In the genomic region with DNA sequence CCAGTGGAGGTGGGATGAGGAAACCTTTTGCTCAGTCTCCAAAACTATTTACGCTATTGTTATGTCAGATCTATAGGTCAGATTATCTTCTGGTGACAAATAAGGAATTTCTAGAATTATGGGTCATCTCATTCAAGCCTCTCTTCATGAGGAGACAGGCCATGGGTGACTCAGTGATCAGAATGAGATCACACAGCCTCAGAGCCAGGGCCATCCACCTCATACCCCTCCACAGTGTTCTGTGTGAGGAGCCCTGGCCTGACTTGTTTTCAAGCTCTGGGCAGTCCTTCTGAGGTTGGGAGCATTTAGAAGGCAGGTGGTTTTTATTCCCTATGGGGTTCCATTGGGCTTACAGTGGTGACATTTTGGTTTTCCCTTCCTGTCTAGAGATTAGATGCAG, we compare ENCODE assay signal across 10 cellular contexts. TPM values are rescaled to one million over a fixed set of nuclear protein-coding genes. Genes with fewer than 3 reads are reported as not detected.
DNase-seq lines count a peak whose midpoint lies in the region; ATAC-seq and TF ChIP-seq lines count a peak whose summit lies in the region.
"Had no signal": no experiment of that assay in that cellular context is flagged by ENCODE, and none has a peak within 500 bp of the region (broad histone marks: within the 10 kb centered on the region; RNA-seq: fewer than 3 reads in every experiment).

No MANE protein-coding gene starts in this region.

- no peak for TF ChIP-seq CTCF in ascending aorta (IDR thresholded peaks at IDR 0.05)

- no peak overlapping the region for H3K27ac Mint-ChIP-seq in T-helper 2 cell treated with Interferon-gamma antibody and Interleukin-4, amounts not matched to agents 5 μg/mL and 100 μg/mL, for 36 hours

- ATAC-seq in aorta (ENCODE audit: low FRiP score) (peak; percentile 41), GM18519 (IDR thresholded peaks at IDR 0.05; ENCODE audit: low FRiP score, unreplicated experiment) (no peak)

- no peaks in the 10 kb centered on the region for H3K27me3 ChIP-seq in ascending aorta
- H3K27me3 ChIP-seq in muscle layer of colon (ENCODE audit: control insufficient read depth in 1 of 2, insufficient read depth in 2 of 2, low read length in 2 of 2) = no peaks in the 10 kb centered on the region
- H3K27me3 ChIP-seq in aorta (ENCODE audit: control insufficient read depth in 1 of 2, insufficient read depth in 2 of 2, low read length in 1 of 2) = no peaks in the 10 kb centered on the region

- peaks cover 50% of the 10 kb centered on the region for H3K4me1 Mint-ChIP-seq in T-helper 2 cell treated with Interferon-gamma antibody and Interleukin-4, amounts not matched to agents 5 μg/mL and 100 μg/mL, for 36 hours (ENCODE audit: low read depth)

- WGBS in aorta, 2 donors = 92 to 100% methylated on average over 1 of the region's 1 CpG

- no peaks in the 10 kb centered on the region for H3K27me3 Mint-ChIP-seq in T-helper 2 cell treated with Interferon-gamma antibody and Interleukin-4, amounts not matched to agents 5 μg/mL and 100 μg/mL, for 36 hours (ENCODE audit: low read depth)

- H3K36me3 Mint-ChIP-seq in T-helper 2 cell treated with Interferon-gamma antibody and Interleukin-4, amounts not matched to agents 5 μg/mL and 100 μg/mL, for 36 hours (ENCODE audit: low read depth) = peaks cover 37% of the 10 kb centered on the region

- peak; percentile 37 for DNase-seq in stimulated activated CD4-positive, alpha-beta T cell treated with anti-CD3 and anti-CD28 coated beads, Interleukin-1b, Interleukin-23, amount 100 ng/mL, for 48 hours
- no peak for DNase-seq in stimulated activated CD4-positive, alpha-beta T cell treated with anti-CD3 and anti-CD28 coated beads, Interleukin-2, amount 100 ng/mL, for 48 hours
- DNase-seq in ascending aorta (ENCODE audit: low spot score in 2 of 2) (no peak), aorta (no peak), NCI-H2029 (lab: John Stamatoyannopoulos, UW) (no peak)
- no peak for DNase-seq in T-helper 2 cell treated with Interferon-gamma antibody and Interleukin-4, amounts not matched to agents 5 μg/mL and 100 μg/mL, for 36 hours (ENCODE audit: low spot score)
- DNase-seq: H7, KBM-7 had no signal

- H3K9ac ChIP-seq in muscle layer of colon (ENCODE audit: low read length) = no peak overlapping the region

- H3K36me3 ChIP-seq in ascending aorta = peaks cover 3 to 13% of the 10 kb centered on the region in 2 donors
- peaks cover 9% of the 10 kb centered on the region for H3K36me3 ChIP-seq in muscle layer of colon (ENCODE audit: insufficient read depth, low read length)
- H3K36me3 ChIP-seq in aorta (ENCODE audit: control insufficient read depth in 1 of 2, insufficient read depth in 2 of 2, low read length in 1 of 2) = no peaks in the 10 kb centered on the region

- H3K9me3 Mint-ChIP-seq in T-helper 2 cell treated with Interferon-gamma antibody and Interleukin-4, amounts not matched to agents 5 μg/mL and 100 μg/mL, for 36 hours = peaks cover 6% of the 10 kb centered on the region

- H3K4me3 ChIP-seq in ascending aorta = no peak overlapping the region
- H3K4me3 ChIP-seq in muscle layer of colon (ENCODE audit: low read depth in 1 of 2, low read length in 2 of 2) = no peak overlapping the region
- H3K4me3 ChIP-seq in aorta (ENCODE audit: low read length in 2 of 2) = no peak overlapping the region

- H3K4me3 Mint-ChIP-seq in T-helper 2 cell treated with Interferon-gamma antibody and Interleukin-4, amounts not matched to agents 5 μg/mL and 100 μg/mL, for 36 hours = no peak overlapping the region

- H3K27ac ChIP-seq in ascending aorta (peak overlapping the region; percentile 94 to 95), muscle layer of colon (ENCODE audit: low read depth, low read length) (peak overlapping the region; percentile 49), aorta (ENCODE audit: low read depth in 1 of 2, low read length in 2 of 2) (peak overlapping the region; percentile 79 to 96)

- H3K4me1 ChIP-seq in ascending aorta = peaks cover 44 to 94% of the 10 kb centered on the region in 2 donors
- peaks cover 70% of the 10 kb centered on the region for H3K4me1 ChIP-seq in muscle layer of colon (ENCODE audit: insufficient read depth, low read length)
- peaks cover 23 to 40% of the 10 kb centered on the region in 2 donors for H3K4me1 ChIP-seq in aorta (ENCODE audit: control insufficient read depth in 1 of 2, insufficient read depth in 2 of 2, low read length in 2 of 2)

- H3K9me3 ChIP-seq in ascending aorta = no peaks in the 10 kb centered on the region
- H3K9me3 ChIP-seq in muscle layer of colon (ENCODE audit: low read length) = no peaks in the 10 kb centered on the region
- H3K9me3 ChIP-seq in aorta (ENCODE audit: control insufficient read depth, low read length) = no peaks in the 10 kb centered on the region

- intact Hi-C loops in ascending aorta (cut with DNase I) (no loop called here), aorta (cut with DNase I) (no loop called here)

RNA-seq across cellular contexts. Expression of a gene that starts 26.5 kb away (rescaled TPM):
- total RNA-seq in ascending aorta (10.5 TPM), aorta (10 to 100 TPM; 38.5 to 54.0 TPM)
- 10 to 100 TPM; 16.8 to 23.0 TPM for polyA plus RNA-seq in aorta
